Comparison of ENCODE assay signal across 21 cellular contexts in the genomic region with DNA sequence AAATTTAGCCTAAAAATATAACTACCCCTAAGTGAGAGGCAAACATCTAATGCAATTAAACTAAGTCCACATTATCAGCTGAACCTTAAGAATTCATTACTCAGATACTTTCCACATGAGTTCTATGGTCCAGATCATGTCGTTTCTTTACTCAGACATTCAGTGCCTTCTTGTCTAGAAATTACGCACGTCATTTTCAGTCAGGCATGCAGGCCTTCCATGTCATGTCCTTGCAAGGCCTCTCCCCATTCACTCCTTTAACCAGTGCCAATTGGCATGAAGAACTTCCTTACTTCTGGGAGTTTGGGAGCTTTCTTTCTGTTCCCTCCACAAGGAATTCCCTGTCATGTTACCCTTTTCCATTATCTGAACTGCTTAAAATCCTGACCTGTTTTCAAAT.
DNase-seq lines count a peak whose midpoint lies in the region; ATAC-seq, FAIRE-seq and TF ChIP-seq lines count a peak whose summit lies in the region.
"Had no signal": no experiment of that assay in that cellular context is flagged by ENCODE, and none has a peak within 500 bp of the region (broad histone marks: within the 10 kb centered on the region; RNA-seq: fewer than 3 reads in every experiment).

No MANE protein-coding gene starts in this region.

- H3K27ac ChIP-seq in CD4-positive, alpha-beta T cell (ENCODE audit: low read depth, low read length) = no peak overlapping the region
- H3K27ac ChIP-seq in astrocyte (ENCODE audit: low read depth, low read length) = peak overlapping the region; percentile 63
- no peak overlapping the region for H3K27ac ChIP-seq in substantia nigra (ENCODE audit: low read depth, low read length, poor library complexity, severe bottlenecking)
- H3K27ac ChIP-seq: Peyer's patch had no signal

- POLR2A ChIA-PET in CD4-positive, alpha-beta T cell (lab: Charles Lee) = no interaction called here

- H3K36me3 Mint-ChIP-seq in CD4-positive, alpha-beta T cell (ENCODE audit: low read depth) = no peaks in the 10 kb centered on the region
- H3K36me3 Mint-ChIP-seq in astrocyte (ENCODE audit: low read depth, unreplicated experiment) (peaks cover 26% of the 10 kb centered on the region), osteocyte (ENCODE audit: unreplicated experiment) (peaks cover 53% of the 10 kb centered on the region)
- H3K36me3 Mint-ChIP-seq: stimulated activated memory B cell treated with anti-CD40 and anti-IgM and Interleukin-4, amounts not matched to agents 10 μg/mL and 1 μg/mL and 100 μg/mL, for 72 hours; T-cell had no signal

- intact Hi-C loops in CD4-positive, alpha-beta T cell (cut with DNase I, micrococcal nuclease) = no loop called here

- no peak for ATAC-seq in CD4-positive, alpha-beta T cell (ENCODE audit: poor library complexity)
- no peak for ATAC-seq in GM18511 (IDR thresholded peaks at IDR 0.05; ENCODE audit: unreplicated experiment)
- ATAC-seq in GM21529 (IDR thresholded peaks at IDR 0.05; ENCODE audit: unreplicated experiment) = no peak
- ATAC-seq: mucosa of descending colon; stimulated activated memory B cell treated with anti-CD40 and anti-IgM and Interleukin-4, amounts not matched to agents 10 μg/mL and 1 μg/mL and 100 μg/mL, for 72 hours had no signal

- peaks cover 44% of the 10 kb centered on the region for H3K4me1 ChIP-seq in astrocyte (ENCODE audit: insufficient read depth, low read length)
- H3K4me1 ChIP-seq: Peyer's patch had no signal

- peaks cover 12% of the 10 kb centered on the region for H3K79me2 ChIP-seq in astrocyte (ENCODE audit: insufficient read depth, low read length)

- peak overlapping the region; percentile 26 for H3K9ac ChIP-seq in astrocyte (ENCODE audit: low read length)

- H3K4me1 Mint-ChIP-seq in CD4-positive, alpha-beta T cell (ENCODE audit: low read depth) = peaks cover 19% of the 10 kb centered on the region
- H3K4me1 Mint-ChIP-seq in astrocyte (ENCODE audit: low read depth, unreplicated experiment) = peaks cover 51% of the 10 kb centered on the region
- peaks cover 69% of the 10 kb centered on the region for H3K4me1 Mint-ChIP-seq in osteocyte (ENCODE audit: unreplicated experiment)

- no peaks in the 10 kb centered on the region for H3K27me3 Mint-ChIP-seq in CD4-positive, alpha-beta T cell
- H3K27me3 Mint-ChIP-seq in astrocyte (ENCODE audit: low read depth, unreplicated experiment) = no peaks in the 10 kb centered on the region
- no peaks in the 10 kb centered on the region for H3K27me3 Mint-ChIP-seq in osteocyte (ENCODE audit: unreplicated experiment)
- H3K27me3 Mint-ChIP-seq: brain, T-cell had no signal

- CTCF ChIA-PET in CD4-positive, alpha-beta T cell (lab: Charles Lee) = interaction anchor here (0.5 to 2.1 kb wide), 2 partner anchors 17 to 23 kb away, joined by 3 to 4 read pairs; no protein-coding TSS in a partner anchor

- H3K9me3 ChIP-seq in CD4-positive, alpha-beta T cell (ENCODE audit: control insufficient read depth, low read length) = no peaks in the 10 kb centered on the region
- no peaks in the 10 kb centered on the region for H3K9me3 ChIP-seq in astrocyte (ENCODE audit: insufficient read depth, low read depth, low read length)
- H3K9me3 ChIP-seq: mucosa of descending colon, Peyer's patch had no signal

- no peaks in the 10 kb centered on the region for H4K20me1 ChIP-seq in astrocyte (ENCODE audit: insufficient read depth, low read length)

- H3K36me3 ChIP-seq in astrocyte (ENCODE audit: insufficient read depth, low read length) = peaks cover 40% of the 10 kb centered on the region

- no peak overlapping the region for H2AFZ ChIP-seq in astrocyte (ENCODE audit: low read depth, low read length)

- no peak overlapping the region for H3K4me3 Mint-ChIP-seq in CD4-positive, alpha-beta T cell
- H3K4me3 Mint-ChIP-seq in astrocyte (ENCODE audit: unreplicated experiment) (no peak overlapping the region), osteocyte (ENCODE audit: unreplicated experiment) (no peak overlapping the region)
- H3K4me3 Mint-ChIP-seq: B cell; brain; H9; stimulated activated memory B cell treated with anti-CD40 and anti-IgM and Interleukin-4, amounts not matched to agents 10 μg/mL and 1 μg/mL and 100 μg/mL, for 72 hours; T-cell had no signal

- no peak for TF ChIP-seq CTCF in CD4-positive, alpha-beta T cell (IDR thresholded peaks at IDR 0.05)
- TF ChIP-seq CTCF in astrocyte (IDR thresholded peaks at IDR 0.05; ENCODE audit: insufficient read depth, low read depth, low read length) (no peak), fibroblast of villous mesenchyme (IDR thresholded peaks at IDR 0.05; ENCODE audit: insufficient read depth, low read depth, low read length) (no peak), osteocyte (IDR thresholded peaks at IDR 0.05) (no peak)

- no peak overlapping the region for H3K4me2 ChIP-seq in astrocyte (ENCODE audit: low read length)

- peak overlapping the region; percentile 74 for H3K27ac Mint-ChIP-seq in CD4-positive, alpha-beta T cell
- H3K27ac Mint-ChIP-seq in astrocyte (ENCODE audit: unreplicated experiment) (peak overlapping the region; percentile 97), osteocyte (ENCODE audit: unreplicated experiment) (peak overlapping the region; percentile 86)
- H3K27ac Mint-ChIP-seq: B cell; brain; H9; stimulated activated memory B cell treated with anti-CD40 and anti-IgM and Interleukin-4, amounts not matched to agents 10 μg/mL and 1 μg/mL and 100 μg/mL, for 72 hours had no signal

- H3K9me3 Mint-ChIP-seq in CD4-positive, alpha-beta T cell = no peaks in the 10 kb centered on the region
- H3K9me3 Mint-ChIP-seq in astrocyte (ENCODE audit: unreplicated experiment) (peaks cover 2% of the 10 kb centered on the region), osteocyte (ENCODE audit: unreplicated experiment) (no peaks in the 10 kb centered on the region)
- H3K9me3 Mint-ChIP-seq: brain, H9, T-cell had no signal

- no peak for FAIRE-seq in astrocyte (lab: Jason Lieb, UNC)

- DNase-seq in CD4-positive, alpha-beta T cell = no peak
- DNase-seq in astrocyte (ENCODE audit: low read depth) = peak; percentile 88
- peak; percentile 59 for DNase-seq in fibroblast of villous mesenchyme (ENCODE audit: low read depth)
- no peak for DNase-seq in osteocyte (ENCODE audit: extremely low spot score, unreplicated experiment)
- DNase-seq in substantia nigra (lab: John Stamatoyannopoulos, UW) = no peak
- DNase-seq in activated CD4-positive, alpha-beta T cell treated with anti-CD3 and anti-CD28 coated beads for 4 hours = no peak
- DNase-seq: effector memory CD4-positive, alpha-beta T cell; GF-D8; H9; mucosa of descending colon; NCI-H2081; NCI-H69; occipital lobe; Peyer's patch; T-cell had no signal

- H3K27me3 ChIP-seq in CD4-positive, alpha-beta T cell (ENCODE audit: control insufficient read depth, insufficient read depth, low read length) = no peaks in the 10 kb centered on the region
- no peaks in the 10 kb centered on the region for H3K27me3 ChIP-seq in astrocyte (ENCODE audit: insufficient read depth, low read length)
- H3K27me3 ChIP-seq: Peyer's patch had no signal

- H3K4me3 ChIP-seq in astrocyte (ENCODE audit: insufficient read depth, low read depth, low read length) (no peak overlapping the region), fibroblast of villous mesenchyme (ENCODE audit: low read depth, low read length) (no peak overlapping the region)
- H3K4me3 ChIP-seq: mucosa of descending colon, Peyer's patch, skin epidermis had no signal

Comparison
In these comparisons a context has a peak if more than half of its experiments do, and no peak if none do; other contexts are left out.
1. DNase-seq: peak in astrocyte (single experiment) and fibroblast of villous mesenchyme (single experiment); none in CD4-positive, alpha-beta T cell (0 of 10), osteocyte (single experiment), substantia nigra (0 of 49) and activated CD4-positive, alpha-beta T cell treated with anti-CD3 and anti-CD28 coated beads for 4 hours (0 of 2).
2. Peak in every context shown above with its lines, with median percentiles within 50 percentile points of each other: H3K27ac Mint-ChIP-seq.